In genomic region chr2:160813506-160813858, GRCh38 we compare ENCODE assay signal across 20 cellular contexts.
A peak's percentile ranks its signal among the peaks of the same experiment; 100 is the strongest.
DNase-seq lines count a peak whose midpoint lies in the region; ATAC-seq, FAIRE-seq and TF ChIP-seq lines count a peak whose summit lies in the region.
"Had no signal": no experiment of that assay in that cellular context is flagged by ENCODE, and none has a peak within 500 bp of the region (broad histone marks: within the 10 kb centered on the region; RNA-seq: fewer than 3 reads in every experiment).

No MANE protein-coding gene starts in this region.

- CTCF ChIA-PET in H1 (lab: Charles Lee; ENCODE audit: partially characterized antibody) = no interaction called here

- no peak overlapping the region for H3K9ac ChIP-seq in H1 (replicated peaks in 1 of 4; ENCODE audit: extremely low read depth in 1 of 4, low read depth in 3 of 4, low read length in 3 of 4)

- no peaks in the 10 kb centered on the region for H3K4me1 Mint-ChIP-seq in T-helper 17 cell

- H4K5ac ChIP-seq in H1 (ENCODE audit: insufficient read length, low read depth, low read length) = no peak overlapping the region

- no peaks in the 10 kb centered on the region for H3K27me3 ChIP-seq in left ventricle myocardium inferior (ENCODE audit: low read depth)
- no peaks in the 10 kb centered on the region for H3K27me3 ChIP-seq in right atrium auricular region
- H3K27me3 ChIP-seq in H1 (replicated peaks in 1 of 4; ENCODE audit: control insufficient read depth in 3 of 4, extremely low read depth in 1 of 4, insufficient read depth in 3 of 4, low read length in 3 of 4) = no peaks in the 10 kb centered on the region
- no peaks in the 10 kb centered on the region for H3K27me3 ChIP-seq in left lung
- no peaks in the 10 kb centered on the region for H3K27me3 ChIP-seq in uterus

- peaks cover 6% of the 10 kb centered on the region for H3K27me3 Mint-ChIP-seq in T-helper 17 cell

- POLR2A ChIA-PET in H1 (lab: Charles Lee; ENCODE audit: partially characterized antibody) = no interaction called here

- H2BK20ac ChIP-seq in H1 (ENCODE audit: low read length) = no peak overlapping the region

- H3K14ac ChIP-seq in H1 (ENCODE audit: insufficient read length) = no peak overlapping the region

- H3K4me1 ChIP-seq in left ventricle myocardium inferior (no peaks in the 10 kb centered on the region), right atrium auricular region (no peaks in the 10 kb centered on the region), H1 (replicated peaks in 1 of 4; ENCODE audit: control insufficient read depth in 3 of 4, insufficient read depth in 4 of 4, low read length in 3 of 4) (no peaks in the 10 kb centered on the region), left lung (no peaks in the 10 kb centered on the region), uterus (no peaks in the 10 kb centered on the region)

- DNase-seq in left ventricle myocardium inferior (peak; percentile 16), right atrium auricular region (ENCODE audit: low spot score) (no peak), H1 (ENCODE audit: low read depth in 1 of 2, low spot score in 2 of 2) (no peak), left lung (no peak), uterus (peak; percentile 24 to 33), NCI-H446 (lab: John Stamatoyannopoulos, UW) (no peak), T-helper 17 cell (no peak), NCI-H2029 (lab: John Stamatoyannopoulos, UW) (no peak)
- DNase-seq: ACHN, AML-193, KG1, NCI-H1048, NCI-H146, NCI-H2081, NCI-H524, SW 1271 had no signal

- H3K4me3 ChIP-seq in left ventricle myocardium inferior (no peak overlapping the region), right atrium auricular region (no peak overlapping the region), H1 (ENCODE audit: extremely low read depth in 1 of 4, insufficient read depth in 2 of 4, low read depth in 3 of 4, low read length in 4 of 4) (no peak overlapping the region), left lung (no peak overlapping the region), uterus (no peak overlapping the region)

- no peaks in the 10 kb centered on the region for H3K79me2 ChIP-seq in H1 (ENCODE audit: control insufficient read depth in 1 of 2, insufficient read depth in 2 of 2, low read length in 2 of 2)

- H3K4me2 ChIP-seq in H1 (ENCODE audit: insufficient read depth in 1 of 2, low read depth in 2 of 2, low read length in 2 of 2) = no peak overlapping the region

- FAIRE-seq in H1 (lab: Jason Lieb, UNC) = no peak
- FAIRE-seq: D721Med, GM12892 had no signal

- no peak overlapping the region for H4K91ac ChIP-seq in H1 (replicated peaks; ENCODE audit: insufficient read length, low read length)

- H3K79me1 ChIP-seq in H1 (ENCODE audit: low read depth, low read length) = no peaks in the 10 kb centered on the region

- H2AFZ ChIP-seq in H1 (ENCODE audit: low read length) = peak overlapping the region; percentile 42; the same call in 1 of the 2 replicates

- H3K9me3 ChIP-seq in left ventricle myocardium inferior (replicated peaks) (no peaks in the 10 kb centered on the region), right atrium auricular region (no peaks in the 10 kb centered on the region), H1 (ENCODE audit: insufficient read depth in 2 of 2, low read depth in 1 of 2, low read length in 1 of 2) (no peaks in the 10 kb centered on the region), left lung (no peaks in the 10 kb centered on the region), uterus (no peaks in the 10 kb centered on the region), T-helper 17 cell (ENCODE audit: control insufficient read depth, low read length, poor library complexity, severe bottlenecking) (no peaks in the 10 kb centered on the region)

- H3K27ac Mint-ChIP-seq in T-helper 17 cell = no peak overlapping the region

- intact Hi-C loops in left ventricle myocardium inferior (cut with micrococcal nuclease) (no loop called here), left lung (cut with DNase I) (no loop called here), uterus (cut with DNase I; ENCODE audit: low total_unique reads) (no loop called here)

- TF ChIP-seq POLR2A in H1 (IDR thresholded peaks at IDR 0.05; ENCODE audit: control extremely low read depth in 1 of 2, low read depth in 2 of 2, low read length in 2 of 2) (no peak), uterus (IDR thresholded peaks at IDR 0.05) (no peak)

- 95% methylated on average over 5 of the region's 5 CpGs; no CpG with 5 or more reads in 1 of the 2 experiments for WGBS in H1 (ENCODE audit: extremely low coverage in 1 of 2, insufficient coverage in 1 of 2, insufficient read length in 1 of 2, insufficient replicate concordance in 2 of 2, low coverage in 1 of 2, low lambda C conversion rate in 2 of 2, missing lambda C conversion rate in 1 of 2), 2 experiments

- ATAC-seq in left lung (peak; percentile 49), T-helper 17 cell (no peak)
- ATAC-seq: Panc1 had no signal

- H3K23me2 ChIP-seq in H1 (ENCODE audit: low read depth, low read length) = no peaks in the 10 kb centered on the region

- no peak for TF ChIP-seq RAD21 in H1 (IDR thresholded peaks at IDR 0.05 in 1 of 2, conservative IDR thresholded peaks at IDR 0.05 in 1 of 2; ENCODE audit: low read depth in 2 of 2, low read length in 2 of 2)

- H2BK12ac ChIP-seq in H1 (ENCODE audit: low read depth, low read length) = no peak overlapping the region

- H2AK5ac ChIP-seq in H1 (ENCODE audit: low read depth, low read length) = no peak overlapping the region

- no peak overlapping the region for H4K8ac ChIP-seq in H1 (ENCODE audit: extremely low read depth, insufficient read depth, low read length)

- TF ChIP-seq CTCF in left ventricle myocardium inferior (IDR thresholded peaks at IDR 0.05; ENCODE audit: borderline replicate concordance) (no peak), right atrium auricular region (IDR thresholded peaks at IDR 0.05) (no peak), H1 (IDR thresholded peaks at IDR 0.05; ENCODE audit: control extremely low read depth in 1 of 3, insufficient read depth in 1 of 3, low read depth in 1 of 3, low read length in 3 of 3) (no peak), left lung (IDR thresholded peaks at IDR 0.05) (no peak), uterus (IDR thresholded peaks at IDR 0.05) (no peak)

- no peak overlapping the region for H3K4me3 Mint-ChIP-seq in T-helper 17 cell

- no peak overlapping the region for H3K56ac ChIP-seq in H1 (replicated peaks; ENCODE audit: insufficient read length, low read depth, low read length)

- H2BK120ac ChIP-seq in H1 (replicated peaks; ENCODE audit: low read depth, low read length) = no peak overlapping the region

- no peak overlapping the region for H2BK5ac ChIP-seq in H1 (ENCODE audit: low read depth, low read length)

- H3K36me3 ChIP-seq in left ventricle myocardium inferior (no peaks in the 10 kb centered on the region), right atrium auricular region (no peaks in the 10 kb centered on the region), H1 (ENCODE audit: control insufficient read depth in 2 of 4, insufficient read depth in 4 of 4, low read length in 3 of 4) (no peaks in the 10 kb centered on the region), left lung (no peaks in the 10 kb centered on the region), uterus (no peaks in the 10 kb centered on the region)

- H3K18ac ChIP-seq in H1 (ENCODE audit: extremely low read depth, low read length) = no peak overlapping the region

- TF ChIP-seq EP300 in H1 (IDR thresholded peaks at IDR 0.05; ENCODE audit: borderline replicate concordance in 1 of 2, low read depth in 2 of 2, low read length in 2 of 2) = no peak

- H3K27ac ChIP-seq in left ventricle myocardium inferior (replicated peaks) = peak overlapping the region; percentile 14
- peak overlapping the region in 1 of 2 donors; percentile 4 for H3K27ac ChIP-seq in right atrium auricular region
- H3K27ac ChIP-seq in H1 (ENCODE audit: low read depth, low read length) = no peak overlapping the region
- no peak overlapping the region for H3K27ac ChIP-seq in left lung
- peak overlapping the region; percentile 56 to 75 for H3K27ac ChIP-seq in uterus
- H3K27ac ChIP-seq: C4-2B had no signal

- H4K20me1 ChIP-seq in H1 (replicated peaks in 1 of 2; ENCODE audit: control insufficient read depth in 1 of 2, insufficient read depth in 2 of 2, low read length in 2 of 2) = no peaks in the 10 kb centered on the region

- no peak overlapping the region for H3K4ac ChIP-seq in H1 (replicated peaks; ENCODE audit: insufficient read length, low read depth, low read length)

- H3K36me3 Mint-ChIP-seq in T-helper 17 cell (ENCODE audit: low read depth) = no peaks in the 10 kb centered on the region

- H2BK15ac ChIP-seq in H1 (ENCODE audit: low read length) = no peak overlapping the region

- no peak overlapping the region for H3K23ac ChIP-seq in H1 (ENCODE audit: insufficient read length)

TF ChIP-seq in H1, 55 proteins besides CTCF, POLR2A, EP300 and RAD21:
- TF ChIP-seq KDM4A (IDR thresholded peaks at IDR 0.05; ENCODE audit: low read depth, low read length, severe bottlenecking) (no peak), HDAC2 (IDR thresholded peaks at IDR 0.05; ENCODE audit: borderline replicate concordance in 1 of 2, low read depth in 2 of 2, low read length in 2 of 2) (no peak), TEAD4 (IDR thresholded peaks at IDR 0.05; ENCODE audit: low read depth, low read length) (no peak), SIX5 (IDR thresholded peaks at IDR 0.05; ENCODE audit: low read depth, low read length) (no peak), RNF2 (IDR thresholded peaks at IDR 0.05; ENCODE audit: borderline replicate concordance, low read depth, low read length, missing control alignments, poor library complexity, severe bottlenecking) (no peak), SP4 (IDR thresholded peaks at IDR 0.05; ENCODE audit: low read length) (no peak)

Comparison
In these comparisons a context has a peak if more than half of its experiments do, and no peak if none do; other contexts are left out.
1. DNase-seq: peak in left ventricle myocardium inferior (single experiment) and uterus (2 of 2); none in right atrium auricular region (single experiment), H1 (0 of 2), left lung (0 of 2), NCI-H446 (0 of 2), T-helper 17 cell (0 of 3) and NCI-H2029 (single experiment).
2. H3K27ac ChIP-seq: peak in left ventricle myocardium inferior (single experiment) and uterus (2 of 2); none in H1 (single experiment) and left lung (0 of 2).